In the genomic region with DNA sequence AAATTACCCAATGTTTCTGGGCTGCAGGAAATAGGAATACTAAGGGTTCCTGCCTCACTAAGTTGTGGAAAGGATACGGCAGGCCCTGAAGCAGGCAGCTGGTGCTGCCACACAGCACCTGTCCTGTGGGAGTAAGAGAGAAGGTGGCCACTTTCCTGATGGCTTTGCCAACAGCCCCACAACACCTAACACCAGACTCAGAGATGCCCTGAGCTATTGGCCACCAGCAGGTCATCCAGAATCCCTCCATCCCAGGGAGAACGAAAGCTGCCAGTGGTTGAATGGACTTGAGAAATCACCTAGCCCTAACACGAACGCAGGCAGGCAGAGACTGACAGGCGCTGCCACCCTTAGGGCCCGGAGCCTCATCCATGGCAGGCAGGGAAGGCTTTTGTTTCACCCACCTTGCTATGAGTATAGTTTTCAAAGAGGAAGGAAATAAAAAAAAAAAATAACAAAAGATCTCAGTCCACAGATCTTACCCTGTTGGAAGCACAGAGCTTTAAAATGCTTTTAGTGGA, we compare ENCODE assay signal across 1 cellular context.
TF ChIP-seq lines count a peak whose summit lies in the region.

No MANE protein-coding gene starts in this region.

TF ChIP-seq in H1, 55 proteins besides CTCF, POLR2A, EP300 and RAD21:
- no peak for TF ChIP-seq CHD7 (IDR thresholded peaks at IDR 0.05; ENCODE audit: insufficient replicate concordance, low read length)
- TF ChIP-seq EGR1 (IDR thresholded peaks at IDR 0.05; ENCODE audit: borderline replicate concordance, low read depth, low read length) = no peak
- TF ChIP-seq, protein P1, sequence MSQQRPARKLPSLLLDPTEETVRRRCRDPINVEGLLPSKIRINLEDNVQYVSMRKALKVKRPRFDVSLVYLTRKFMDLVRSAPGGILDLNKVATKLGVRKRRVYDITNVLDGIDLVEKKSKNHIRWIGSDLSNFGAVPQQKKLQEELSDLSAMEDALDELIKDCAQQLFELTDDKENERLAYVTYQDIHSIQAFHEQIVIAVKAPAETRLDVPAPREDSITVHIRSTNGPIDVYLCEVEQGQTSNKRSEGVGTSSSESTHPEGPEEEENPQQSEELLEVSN (IDR thresholded peaks at IDR 0.05) = no peak
- TF ChIP-seq SP4 (IDR thresholded peaks at IDR 0.05; ENCODE audit: low read length) = no peak
- TF ChIP-seq GTF2F1 (IDR thresholded peaks at IDR 0.05; ENCODE audit: borderline replicate concordance, low read depth, low read length) = no peak
- TF ChIP-seq SIX5 (IDR thresholded peaks at IDR 0.05; ENCODE audit: low read depth, low read length) = no peak
- no peak for TF ChIP-seq PHF8 (conservative IDR thresholded peaks at IDR 0.05; ENCODE audit: low read depth, low read length)
- TF ChIP-seq TCF12 (IDR thresholded peaks at IDR 0.05; ENCODE audit: low read depth, low read length) = no peak
- no peak for TF ChIP-seq CREB1 (IDR thresholded peaks at IDR 0.05)
- no peak for TF ChIP-seq RNF2 (IDR thresholded peaks at IDR 0.05; ENCODE audit: borderline replicate concordance, low read depth, low read length, missing control alignments, poor library complexity, severe bottlenecking)
- TF ChIP-seq MAFK (IDR thresholded peaks at IDR 0.05; ENCODE audit: low read depth, low read length) = no peak
